ENCODE assay signal across 6 cellular contexts in genomic region chr20:63968136-63968927, GRCh38. TPM values are rescaled to one million over a fixed set of nuclear protein-coding genes. Genes with fewer than 3 reads are reported as not detected.
DNase-seq lines count a peak whose midpoint lies in the region; ATAC-seq and TF ChIP-seq lines count a peak whose summit lies in the region.

No MANE protein-coding gene starts in this region.

- H3K4me1 ChIP-seq in DND-41 (ENCODE audit: insufficient read depth, low read length) (peaks cover 19% of the 10 kb centered on the region), mucosa of stomach (ENCODE audit: control insufficient read depth, insufficient read depth, low read length) (peaks cover 15% of the 10 kb centered on the region)

- H3K27me3 ChIP-seq in DND-41 (ENCODE audit: insufficient read depth, low read length, poor library complexity) = no peaks in the 10 kb centered on the region
- H3K27me3 ChIP-seq in mucosa of stomach (ENCODE audit: control insufficient read depth, insufficient read depth, low read length) = peaks cover 4% of the 10 kb centered on the region

- TF ChIP-seq CTCF in DND-41 (IDR thresholded peaks at IDR 0.05; ENCODE audit: borderline replicate concordance, extremely low read depth, low read length, poor library complexity, severe bottlenecking) = no peak

- H3K79me2 ChIP-seq in DND-41 (ENCODE audit: insufficient read depth, low read length) = peaks cover 26% of the 10 kb centered on the region

- peak overlapping the region; percentile 87 for H3K27ac ChIP-seq in DND-41 (ENCODE audit: low read length)

- H3K36me3 ChIP-seq in DND-41 (ENCODE audit: insufficient read depth, low read length) = peaks cover 49% of the 10 kb centered on the region
- H3K36me3 ChIP-seq in mucosa of stomach (ENCODE audit: control insufficient read depth, insufficient read depth, low read length) = peaks cover 5% of the 10 kb centered on the region

- H4K20me1 ChIP-seq in DND-41 (ENCODE audit: insufficient read depth, low read length) = no peaks in the 10 kb centered on the region

- H3K9me3 Mint-ChIP-seq in activated naive CD8-positive, alpha-beta T cell treated with anti-CD3 and anti-CD28 coated beads, Interleukin-2, amount 10 ng/mL, durations not matched to agents 7 days and 5 days = no peaks in the 10 kb centered on the region

- ATAC-seq in DND-41 (ENCODE audit: insufficient read depth, low read depth) = peak; percentile 25; the same call in 1 of the 3 replicates
- no peak for ATAC-seq in activated naive CD8-positive, alpha-beta T cell treated with anti-CD3 and anti-CD28 coated beads, Interleukin-2, amount 10 ng/mL, durations not matched to agents 7 days and 5 days (ENCODE audit: low read depth)
- ATAC-seq in GM19328 (IDR thresholded peaks at IDR 0.05; ENCODE audit: unreplicated experiment) = no peak
- ATAC-seq in HG03159 (IDR thresholded peaks at IDR 0.05; ENCODE audit: unreplicated experiment) = no peak

- H3K4me3 ChIP-seq in DND-41 (ENCODE audit: low read depth in 1 of 2, low read length in 2 of 2) = peak overlapping the region; percentile 73 to 79; a peak in 3 of 4 replicates
- H3K4me3 ChIP-seq in mucosa of stomach (ENCODE audit: low read length) = no peak overlapping the region

- peak overlapping the region; percentile 83 for H3K4me2 ChIP-seq in DND-41 (ENCODE audit: insufficient read depth, low read length)

- H3K36me3 Mint-ChIP-seq in activated naive CD8-positive, alpha-beta T cell treated with anti-CD3 and anti-CD28 coated beads, Interleukin-2, amount 10 ng/mL, durations not matched to agents 7 days and 5 days = peaks cover 8% of the 10 kb centered on the region

- H3K9me3 ChIP-seq in DND-41 (ENCODE audit: insufficient read depth, low read length, severe bottlenecking) (peaks cover 46% of the 10 kb centered on the region), mucosa of stomach (ENCODE audit: control insufficient read depth, low read length) (peaks cover 6% of the 10 kb centered on the region)

- H3K4me1 Mint-ChIP-seq in activated naive CD8-positive, alpha-beta T cell treated with anti-CD3 and anti-CD28 coated beads, Interleukin-2, amount 10 ng/mL, durations not matched to agents 7 days and 5 days = peaks cover 14% of the 10 kb centered on the region

- DNase-seq in DND-41 = no peak
- no peak for DNase-seq in activated naive CD8-positive, alpha-beta T cell treated with anti-CD3 and anti-CD28 coated beads, Interleukin-2, amount 10 ng/mL, durations not matched to agents 7 days and 5 days
- DNase-seq in cerebellar nuclear complex (lab: John Stamatoyannopoulos, UW) = no peak

- H2AFZ ChIP-seq in DND-41 (ENCODE audit: low read depth, low read length) = no peak overlapping the region

- POLR2A ChIA-PET in activated naive CD8-positive, alpha-beta T cell treated with anti-CD3 and anti-CD28 coated beads, Interleukin-2, amount 10 ng/mL, durations not matched to agents 7 days and 5 days (lab: Charles Lee) = interaction anchor here (0.8 to 1.5 kb wide), 5 partner anchors 9 to 93 kb away, joined by 3 to 6 read pairs (median 4); partner anchors contain the start of genes SAMD10 and UCKL1

- H3K9ac ChIP-seq in DND-41 (ENCODE audit: low read depth, low read length) (peak overlapping the region; percentile 96), mucosa of stomach (ENCODE audit: low read length) (peak overlapping the region; percentile 76)

- peaks cover 4% of the 10 kb centered on the region for H3K27me3 Mint-ChIP-seq in activated naive CD8-positive, alpha-beta T cell treated with anti-CD3 and anti-CD28 coated beads, Interleukin-2, amount 10 ng/mL, durations not matched to agents 7 days and 5 days

- peak overlapping the region; percentile 86 for H3K4me3 Mint-ChIP-seq in activated naive CD8-positive, alpha-beta T cell treated with anti-CD3 and anti-CD28 coated beads, Interleukin-2, amount 10 ng/mL, durations not matched to agents 7 days and 5 days

- H3K27ac Mint-ChIP-seq in activated naive CD8-positive, alpha-beta T cell treated with anti-CD3 and anti-CD28 coated beads, Interleukin-2, amount 10 ng/mL, durations not matched to agents 7 days and 5 days = peak overlapping the region; percentile 84

RNA-seq across cellular contexts. Expression of gene ZNF512B, which starts 1.4 kb away (rescaled TPM):
- total RNA-seq in activated naive CD8-positive, alpha-beta T cell treated with anti-CD3 and anti-CD28 coated beads, Interleukin-2, amount 10 ng/mL, durations not matched to agents 7 days and 5 days = 10 to 100 TPM; 15.4 TPM

RNA-seq across cellular contexts. Expression of gene SAMD10, which starts 11.1 kb away (rescaled TPM):
- 10 to 100 TPM; 16.2 to 18.8 TPM for total RNA-seq in activated naive CD8-positive, alpha-beta T cell treated with anti-CD3 and anti-CD28 coated beads, Interleukin-2, amount 10 ng/mL, durations not matched to agents 7 days and 5 days

RNA-seq across cellular contexts. Expression of gene UCKL1, which starts 12.1 kb away (rescaled TPM):
- 10 to 100 TPM; 45.0 to 48.4 TPM for total RNA-seq in activated naive CD8-positive, alpha-beta T cell treated with anti-CD3 and anti-CD28 coated beads, Interleukin-2, amount 10 ng/mL, durations not matched to agents 7 days and 5 days

RNA-seq across cellular contexts. Expression of gene PRPF6, which starts 12.6 kb away (rescaled TPM):
- total RNA-seq in activated naive CD8-positive, alpha-beta T cell treated with anti-CD3 and anti-CD28 coated beads, Interleukin-2, amount 10 ng/mL, durations not matched to agents 7 days and 5 days = 10 to 100 TPM; 76.7 to 78.4 TPM
